In the genomic region with DNA sequence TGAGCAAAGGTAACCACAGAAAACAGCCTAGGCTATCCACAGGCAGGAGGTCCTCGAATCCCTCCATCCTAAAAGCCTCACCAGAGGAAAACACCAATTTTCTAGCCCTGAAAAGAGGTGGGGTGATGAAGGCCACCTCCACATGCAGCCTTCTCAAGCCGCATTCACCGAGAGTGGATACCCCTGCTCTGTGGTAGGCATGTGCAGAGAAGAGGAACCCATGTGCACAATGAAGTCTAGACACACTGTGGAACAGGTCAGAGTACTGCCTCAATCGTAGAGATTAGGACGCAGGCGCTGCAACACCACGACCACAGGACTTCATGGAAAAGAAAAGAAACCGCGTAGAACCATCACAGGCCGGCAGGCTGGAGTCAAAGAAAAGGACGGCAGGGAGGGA, we compare ENCODE assay signal across 29 cellular contexts.
"Had no signal": no experiment of that assay in that cellular context is flagged by ENCODE, and none has a peak within 500 bp of the region (broad histone marks: within the 10 kb centered on the region; RNA-seq: fewer than 3 reads in every experiment).

No MANE protein-coding gene starts in this region.

- H3K36me3 Mint-ChIP-seq: naive B cell; naive thymus-derived CD8-positive, alpha-beta T cell; stimulated activated effector memory CD8-positive, alpha-beta T cell treated with anti-CD3 and anti-CD28 coated beads, Interleukin-12 subunit alpha, Interleukin-12 subunit beta, amount 100 ng/mL, for 72 hours; stimulated activated naive B cell treated with anti-CD40 and anti-IgM and Interleukin-4, amounts not matched to agents 10 μg/mL and 1 μg/mL and 100 μg/mL, for 72 hours had no signal

- H3K27ac ChIP-seq: ovary, parathyroid adenoma, psoas muscle, skin epidermis, stomach, thoracic aorta, thyroid gland, tibial nerve, upper lobe of left lung, vagina had no signal

- H3K27me3 Mint-ChIP-seq: naive thymus-derived CD8-positive, alpha-beta T cell; progenitor cell of endocrine pancreas; stimulated activated naive CD8-positive, alpha-beta T cell treated with anti-CD3 and anti-CD28 coated beads, Interleukin-15, Interleukin-2, amounts not matched to agents 100 ng/mL and 50 ng/mL, for 24 hours had no signal

- H3K4me2 ChIP-seq: smooth muscle cell had no signal

- H3K36me3 ChIP-seq: ovary, thoracic aorta, thyroid gland, vagina had no signal

- DNase-seq: naive B cell; naive thymus-derived CD8-positive, alpha-beta T cell; nephron progenitor cell; occipital lobe; ovary; posterior cingulate gyrus; psoas muscle; right cardiac atrium; spleen; stimulated activated CD4-positive, alpha-beta T cell treated with anti-CD3 and anti-CD28 coated beads, Interleukin-12 subunit alpha, Interleukin-12 subunit beta, amount 100 ng/mL, for 4 hours; stimulated activated CD4-positive, alpha-beta T cell treated with anti-CD3 and anti-CD28 coated beads, Interleukin-1b, Interleukin-23, amount 100 ng/mL, for 48 hours; stimulated activated CD4-positive, alpha-beta T cell treated with anti-CD3 and anti-CD28 coated beads, Interleukin-4, amount 100 ng/mL, for 1 hour; stimulated activated naive B cell treated with anti-CD40 and anti-IgM and Interleukin-4, amounts not matched to agents 10 μg/mL and 1 μg/mL and 100 μg/mL, for 72 hours; stimulated activated naive CD4-positive, alpha-beta T cell treated with Interleukin-2 at 50 U/mL for 16 hours; stomach; thyroid gland; trophoblast cell; upper lobe of left lung had no signal

- H3K4me3 ChIP-seq: ovary, psoas muscle, skin epidermis, smooth muscle cell, spleen, stomach, thoracic aorta, thyroid gland, tibial nerve, upper lobe of left lung, vagina had no signal

- H3K27me3 ChIP-seq: ovary, spleen, stomach, thyroid gland, tibial nerve, upper lobe of left lung, vagina had no signal

- H3K9ac ChIP-seq: parathyroid adenoma had no signal

- ATAC-seq: naive thymus-derived CD8-positive, alpha-beta T cell; right cardiac atrium; sciatic nerve; stimulated activated effector memory CD8-positive, alpha-beta T cell treated with anti-CD3 and anti-CD28 coated beads, Interleukin-12 subunit alpha, Interleukin-12 subunit beta, amount 100 ng/mL, for 72 hours; stimulated activated naive B cell treated with anti-CD40 and anti-IgM and Interleukin-4, amounts not matched to agents 10 μg/mL and 1 μg/mL and 100 μg/mL, for 72 hours had no signal

- H2AFZ ChIP-seq: parathyroid adenoma had no signal

- H3K4me3 Mint-ChIP-seq: naive B cell; naive thymus-derived CD8-positive, alpha-beta T cell; nephron progenitor cell; neural crest cell; stimulated activated effector memory CD8-positive, alpha-beta T cell treated with anti-CD3 and anti-CD28 coated beads, Interleukin-12 subunit alpha, Interleukin-12 subunit beta, amount 100 ng/mL, for 72 hours; stimulated activated naive B cell treated with anti-CD40 and anti-IgM and Interleukin-4, amounts not matched to agents 10 μg/mL and 1 μg/mL and 100 μg/mL, for 72 hours; stimulated activated naive CD8-positive, alpha-beta T cell treated with anti-CD3 and anti-CD28 coated beads, Interleukin-15, Interleukin-2, amounts not matched to agents 100 ng/mL and 50 ng/mL, for 24 hours had no signal

- H3K9me3 ChIP-seq: ovary, psoas muscle, spleen, stomach, thoracic aorta, thyroid gland, tibial nerve, upper lobe of left lung, vagina had no signal

- H3K27ac Mint-ChIP-seq: nephron progenitor cell; progenitor cell of endocrine pancreas; stimulated activated effector memory CD8-positive, alpha-beta T cell treated with anti-CD3 and anti-CD28 coated beads, Interleukin-12 subunit alpha, Interleukin-12 subunit beta, amount 100 ng/mL, for 72 hours; stimulated activated naive B cell treated with anti-CD40 and anti-IgM and Interleukin-4, amounts not matched to agents 10 μg/mL and 1 μg/mL and 100 μg/mL, for 72 hours; stimulated activated naive CD8-positive, alpha-beta T cell treated with anti-CD3 and anti-CD28 coated beads, Interleukin-15, Interleukin-2, amounts not matched to agents 100 ng/mL and 50 ng/mL, for 24 hours had no signal

- H3K4me1 ChIP-seq: parathyroid adenoma had no signal

- H3K9me3 Mint-ChIP-seq: naive thymus-derived CD8-positive, alpha-beta T cell; neural crest cell; stimulated activated effector memory CD8-positive, alpha-beta T cell treated with anti-CD3 and anti-CD28 coated beads, Interleukin-12 subunit alpha, Interleukin-12 subunit beta, amount 100 ng/mL, for 72 hours; stimulated activated naive B cell treated with anti-CD40 and anti-IgM and Interleukin-4, amounts not matched to agents 10 μg/mL and 1 μg/mL and 100 μg/mL, for 72 hours; stimulated activated naive CD8-positive, alpha-beta T cell treated with anti-CD3 and anti-CD28 coated beads, Interleukin-15, Interleukin-2, amounts not matched to agents 100 ng/mL and 50 ng/mL, for 24 hours had no signal
